ENCODE assay signal across 1 cellular context in genomic region chr1:183632087-183632486, GRCh38.
TF ChIP-seq lines count a peak whose summit lies in the region.

No MANE protein-coding gene starts in this region.

TF ChIP-seq in HepG2, 621 proteins besides CTCF, POLR2A, EP300 and RAD21 (continued from another document):
- TF ChIP-seq SKIL (CRISPR knock-in tag; IDR thresholded peaks at IDR 0.05; ENCODE audit: borderline replicate concordance) (no peak), E2F1 (CRISPR knock-in tag; IDR thresholded peaks at IDR 0.05) (no peak), CEBPG (CRISPR knock-in tag; IDR thresholded peaks at IDR 0.05) (peak; percentile 80)
TF ChIP-seq in HepG2: peak in this region for 11.
